In the genomic region with DNA sequence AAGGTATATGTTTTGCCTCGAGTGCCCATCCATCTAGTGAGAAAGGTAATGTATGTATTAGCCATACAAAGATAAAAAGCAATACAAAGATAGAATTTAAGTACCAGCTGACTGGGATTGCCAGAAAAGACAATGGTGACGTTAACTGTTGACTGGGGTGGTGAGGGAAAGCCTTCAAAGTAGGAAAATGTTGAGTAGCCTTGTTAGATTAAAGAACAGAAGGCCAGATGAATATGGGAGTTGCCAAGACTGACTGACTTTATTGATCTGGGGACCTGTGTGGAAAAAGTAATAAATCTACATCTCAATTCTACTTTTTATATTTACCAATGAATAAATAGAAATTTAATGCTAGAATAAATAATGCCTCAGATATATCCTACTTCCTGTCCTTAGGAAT, we compare ENCODE assay signal across 32 cellular contexts.
"Had no signal": no experiment of that assay in that cellular context is flagged by ENCODE, and none has a peak within 500 bp of the region (broad histone marks: within the 10 kb centered on the region; RNA-seq: fewer than 3 reads in every experiment).

No MANE protein-coding gene starts in this region.

- DNase-seq: Karpas-422, Kasumi-1, MG63, MM.1S, MV-4-11, NCI-H1048, NCI-H1092, NCI-H1092 treated with DMSO at 0.1 percent for 48 hours, NCI-H1105, NCI-H1105 treated with DMSO at 0.1 percent for 48 hours, NCI-H1417, NCI-H1417 treated with DMSO at 0.1 percent for 48 hours, NCI-H1436, NCI-H1436 treated with DMSO at 0.1 percent for 48 hours, NCI-H146, NCI-H1694, NCI-H1694 treated with DMSO at 0.1 percent for 48 hours, NCI-H187, NCI-H187 treated with DMSO at 0.1 percent for 48 hours, NCI-H1930, NCI-H2029, NCI-H2029 treated with DMSO at 0.1 percent for 48 hours, NCI-H2081, NCI-H2081 treated with DMSO at 0.1 percent for 48 hours, NCI-H2107, NCI-H2171, NCI-H2227 treated with DMSO at 0.1 percent for 48 hours, NCI-H226, NCI-H345, NCI-H446 treated with DMSO at 0.1 percent for 48 hours, NCI-H510A, NCI-H510A treated with DMSO at 0.1 percent for 48 hours had no signal

- H3K27me3 ChIP-seq: MG63 had no signal

- H3K36me3 ChIP-seq: MG63 had no signal

- H3K4me3 ChIP-seq: MG63 had no signal

- H3K9me3 ChIP-seq: MG63 had no signal
